In genomic region chr6:24683297-24684296, GRCh38 we compare ENCODE assay signal across 1 cellular context.
TF ChIP-seq lines count a peak whose summit lies in the region.

No MANE protein-coding gene starts in this region.

TF ChIP-seq in WTC11, 78 proteins besides CTCF, POLR2A, EP300 and RAD21 (continued from another document):
- no peak for TF ChIP-seq MYBL2 (CRISPR knock-in tag; IDR thresholded peaks at IDR 0.05)
- TF ChIP-seq ELF4 (CRISPR knock-in tag; IDR thresholded peaks at IDR 0.05; ENCODE audit: low read depth): no peak
- TF ChIP-seq ZNF532 (CRISPR knock-in tag; IDR thresholded peaks at IDR 0.05; ENCODE audit: borderline replicate concordance): no peak
- TF ChIP-seq ZNF512 (CRISPR knock-in tag; IDR thresholded peaks at IDR 0.05; ENCODE audit: borderline replicate concordance): no peak
- TF ChIP-seq MLX (CRISPR knock-in tag; IDR thresholded peaks at IDR 0.05): no peak
- TF ChIP-seq FOXK1 (CRISPR knock-in tag; IDR thresholded peaks at IDR 0.05): no peak
- TF ChIP-seq SMAD4 (CRISPR knock-in tag; IDR thresholded peaks at IDR 0.05): no peak
- TF ChIP-seq GTF2I (CRISPR knock-in tag; conservative IDR thresholded peaks at IDR 0.05): no peak
- no peak for TF ChIP-seq PRRX2 (CRISPR knock-in tag; IDR thresholded peaks at IDR 0.05)
